ENCODE assay signal across 27 cellular contexts in the genomic region with DNA sequence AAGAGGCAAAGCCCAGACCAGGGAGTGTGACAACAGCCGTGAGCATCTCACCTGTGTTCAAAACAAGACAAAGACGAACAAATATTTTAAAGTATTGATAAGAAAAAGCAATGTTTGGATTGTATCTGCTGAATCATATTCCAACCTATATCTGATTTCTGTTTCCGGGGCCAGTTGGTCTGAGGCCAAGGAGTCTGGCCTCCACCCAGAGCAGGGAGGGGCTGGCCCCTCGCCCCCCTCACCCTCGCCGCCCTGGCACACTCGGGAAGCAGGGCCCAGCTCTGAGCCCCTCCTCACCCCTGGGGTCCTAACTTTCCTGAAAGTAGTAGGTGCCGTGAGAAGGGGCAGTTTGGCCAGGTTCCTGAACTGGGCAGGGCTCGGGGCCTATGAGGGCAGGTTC.
"Had no signal": no experiment of that assay in that cellular context is flagged by ENCODE, and none has a peak within 500 bp of the region (broad histone marks: within the 10 kb centered on the region; RNA-seq: fewer than 3 reads in every experiment).

No MANE protein-coding gene starts in this region.

- H3K4me1 ChIP-seq: gastroesophageal sphincter, right lobe of liver had no signal

- H3K27me3 Mint-ChIP-seq: activated naive CD8-positive, alpha-beta T cell; naive thymus-derived CD8-positive, alpha-beta T cell; stimulated activated naive CD8-positive, alpha-beta T cell treated with anti-CD3 and anti-CD28 coated beads, Interleukin-15, Interleukin-2, amounts not matched to agents 100 ng/mL and 50 ng/mL, for 24 hours had no signal

- H3K9me3 ChIP-seq: esophagus squamous epithelium, gastroesophageal sphincter, left ventricle myocardium inferior, right lobe of liver, tibial nerve had no signal

- H3K9me3 Mint-ChIP-seq: activated T-cell treated with anti-CD3 and anti-CD28 coated beads, Interleukin-2, amount 50 U/mL, for 4 hours; activated T-helper 2 cell treated with anti-CD3 and anti-CD28 coated beads, Interferon-gamma antibody, Interleukin-2, Interleukin-4, amounts not matched to agents 10 μg/mL and 5 μg/mL and 100 μg/mL, durations not matched to agents 14 hours and 24 hours and 36 hours; endodermal cell; mesothelial cell of epicardium; naive thymus-derived CD8-positive, alpha-beta T cell; stimulated activated naive CD8-positive, alpha-beta T cell treated with anti-CD3 and anti-CD28 coated beads, Interleukin-15, Interleukin-2, amounts not matched to agents 100 ng/mL and 50 ng/mL, for 24 hours had no signal

- H3K27ac ChIP-seq: cardiac muscle cell, esophagus squamous epithelium, gastroesophageal sphincter, left ventricle myocardium inferior, right lobe of liver, skin epidermis, tibial nerve had no signal

- ATAC-seq: activated T-cell treated with anti-CD3 and anti-CD28 coated beads, Interleukin-2, amount 50 U/mL, for 4 hours; gastroesophageal sphincter; naive thymus-derived CD8-positive, alpha-beta T cell; right lobe of liver had no signal

- H3K4me3 Mint-ChIP-seq: activated naive CD8-positive, alpha-beta T cell; activated T-cell treated with anti-CD3 and anti-CD28 coated beads, Interleukin-2, amount 50 U/mL, for 4 hours; endodermal cell; mesothelial cell of epicardium; naive thymus-derived CD8-positive, alpha-beta T cell; stimulated activated naive CD8-positive, alpha-beta T cell treated with anti-CD3 and anti-CD28 coated beads, Interleukin-15, Interleukin-2, amounts not matched to agents 100 ng/mL and 50 ng/mL, for 24 hours had no signal

- DNase-seq: activated CD4-positive, alpha-beta T cell treated with anti-CD3 and anti-CD28 coated beads for 4 hours; activated CD4-positive, alpha-beta T cell treated with anti-CD3 and anti-CD28 coated beads, Interleukin-2, amount 50 U/mL, for 48 hours; activated CD4-positive, CD25-positive, alpha-beta regulatory T cell; activated CD8-positive, alpha-beta memory T cell treated with anti-CD3 and anti-CD28 coated beads, Interleukin-2, amount 50 U/mL, for 48 hours; activated naive CD4-positive, alpha-beta T cell; activated T-cell treated with anti-CD3 and anti-CD28 coated beads, Interleukin-2, amount 50 U/mL, for 4 hours; amniotic stem cell; cortex of kidney; endodermal cell; esophagus squamous epithelium; head of caudate nucleus; hypothalamus; left ventricle myocardium inferior; naive thymus-derived CD8-positive, alpha-beta T cell; nucleus accumbens; posterior cingulate gyrus; right lobe of liver; stimulated activated CD4-positive, alpha-beta T cell treated with anti-CD3 and anti-CD28 coated beads, Interleukin-1b, Interleukin-23, amount 100 ng/mL, for 48 hours; substantia nigra had no signal

- H3K36me3 ChIP-seq: right lobe of liver had no signal

- H3K4me1 Mint-ChIP-seq: endodermal cell had no signal

- H3K27me3 ChIP-seq: cardiac muscle cell, esophagus squamous epithelium, gastroesophageal sphincter, right lobe of liver, tibial nerve had no signal

- H3K4me3 ChIP-seq: cardiac muscle cell, esophagus squamous epithelium, gastroesophageal sphincter, left ventricle myocardium inferior, right lobe of liver, skin epidermis, tibial nerve had no signal

- H3K36me3 Mint-ChIP-seq: activated naive CD8-positive, alpha-beta T cell; naive thymus-derived CD8-positive, alpha-beta T cell had no signal

- H3K27ac Mint-ChIP-seq: activated naive CD8-positive, alpha-beta T cell; activated T-helper 2 cell treated with anti-CD3 and anti-CD28 coated beads, Interferon-gamma antibody, Interleukin-2, Interleukin-4, amounts not matched to agents 10 μg/mL and 5 μg/mL and 100 μg/mL, durations not matched to agents 14 hours and 24 hours and 36 hours; endodermal cell; mesothelial cell of epicardium; naive thymus-derived CD8-positive, alpha-beta T cell; stimulated activated naive CD8-positive, alpha-beta T cell treated with anti-CD3 and anti-CD28 coated beads, Interleukin-15, Interleukin-2, amounts not matched to agents 100 ng/mL and 50 ng/mL, for 24 hours had no signal
